Comparison of ENCODE assay signal across 8 cellular contexts in the genomic region with DNA sequence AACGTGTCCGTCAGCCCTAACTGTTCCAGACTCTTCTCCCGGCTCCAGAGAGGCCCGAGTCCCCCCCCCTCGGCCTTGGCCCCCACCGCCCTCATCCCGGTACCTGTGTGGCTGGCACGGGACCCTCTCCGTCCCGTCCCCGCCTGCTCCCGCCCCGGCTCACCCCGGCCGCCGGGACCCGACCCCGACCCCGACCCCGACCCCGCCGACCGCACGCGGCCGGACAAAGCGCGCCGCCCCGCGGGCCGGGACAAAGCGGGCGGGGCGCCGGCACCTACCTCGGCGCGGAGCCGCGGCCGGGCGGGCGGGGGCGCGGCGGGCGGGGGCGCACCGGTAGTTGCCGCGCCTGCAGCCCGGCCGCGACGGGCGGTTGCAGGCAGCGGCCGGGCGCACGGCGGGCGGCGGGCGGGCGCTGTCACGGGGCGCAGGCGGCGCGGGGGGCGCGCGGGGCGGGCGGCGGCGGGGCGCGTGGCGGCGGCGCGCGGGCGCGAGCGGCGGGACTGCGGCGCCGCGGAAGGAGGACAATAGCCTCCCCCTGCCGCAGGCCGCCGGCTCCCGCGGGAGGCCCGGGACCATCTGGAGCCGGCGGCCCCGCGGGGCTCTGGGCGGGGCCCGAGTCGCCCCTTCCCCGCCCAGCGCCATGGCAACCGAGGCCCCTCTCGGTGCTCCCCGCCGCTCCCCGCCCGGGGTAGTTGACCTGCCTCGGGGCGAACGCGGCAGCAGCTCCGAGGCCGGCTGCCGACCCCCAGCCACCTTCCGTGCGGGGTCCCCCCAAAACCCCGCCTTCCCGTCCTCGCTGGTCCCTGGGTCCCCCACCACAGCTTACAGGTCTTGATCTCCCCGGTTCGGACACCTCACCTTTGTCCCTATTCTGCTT. TPM values are rescaled to one million over a fixed set of nuclear protein-coding genes. Genes with fewer than 3 reads are reported as not detected.
DNase-seq lines count a peak whose midpoint lies in the region; ATAC-seq, FAIRE-seq and TF ChIP-seq lines count a peak whose summit lies in the region.

No MANE protein-coding gene starts in this region.

- no peak for FAIRE-seq in kidney (lab: Jason Lieb, UNC)

- H3K9me3 ChIP-seq in BLaER1 = no peaks in the 10 kb centered on the region
- H3K9me3 ChIP-seq in adrenal gland (replicated peaks in 1 of 3) = no peaks in the 10 kb centered on the region
- H3K9me3 ChIP-seq in kidney (ENCODE audit: control insufficient read depth in 1 of 2, low read length in 2 of 2) = no peaks in the 10 kb centered on the region

- 0 to 1% (median 0%) methylated on average over 11 to 127 of the region's 128 CpGs for WGBS in adrenal gland, 4 donors

- ATAC-seq in HG02759 (IDR thresholded peaks at IDR 0.05; ENCODE audit: unreplicated experiment) (no peak), HG03442 (IDR thresholded peaks at IDR 0.05; ENCODE audit: unreplicated experiment) (no peak)

- TF ChIP-seq CTCF in HFF-Myc (IDR thresholded peaks at IDR 0.05; ENCODE audit: low read depth, low read length, missing control alignments) (no peak), adrenal gland (IDR thresholded peaks at IDR 0.05) (no peak), kidney (IDR thresholded peaks at IDR 0.05; ENCODE audit: borderline replicate concordance, extremely low read depth, insufficient read depth) (no peak)

- DNase-seq in HFF-Myc (ENCODE audit: extremely low read depth, low read depth) = no peak
- peak in 2 of 7 donors; percentile 23 to 47 for DNase-seq in adrenal gland
- DNase-seq in kidney = no peak
- DNase-seq in hippocampal formation (lab: John Stamatoyannopoulos, UW) = no peak

- H3K36me3 ChIP-seq in BLaER1 (peaks cover 12% of the 10 kb centered on the region), adrenal gland (replicated peaks in 1 of 2) (no peaks in the 10 kb centered on the region), kidney (ENCODE audit: control insufficient read depth in 1 of 2, insufficient read depth in 2 of 2, low read length in 2 of 2) (no peaks in the 10 kb centered on the region)

- TF ChIP-seq POLR2A in adrenal gland (IDR thresholded peaks at IDR 0.05) = no peak

- H3K4me2 ChIP-seq in BLaER1 = peak overlapping the region; percentile 98

- H4K20me1 ChIP-seq in BLaER1 = peaks cover 36% of the 10 kb centered on the region

- H3K27ac ChIP-seq in BLaER1 (peak overlapping the region; percentile 91), adrenal gland (peak overlapping the region in 3 of 5 donors; percentile 71 to 81 (median 80)), kidney (ENCODE audit: low read depth in 2 of 2, low read length in 2 of 2) (peak overlapping the region; percentile 82 to 83), temporal lobe (ENCODE audit: low read depth, low read length) (peak overlapping the region; percentile 72)

- H3K27me3 ChIP-seq in BLaER1 = no peaks in the 10 kb centered on the region; the same call in 1 of the 2 replicates
- no peaks in the 10 kb centered on the region for H3K27me3 ChIP-seq in adrenal gland

- H3K4me3 ChIP-seq in BLaER1 (peak overlapping the region; percentile 87), HFF-Myc (replicated peaks; ENCODE audit: low read depth, low read length) (peak overlapping the region; percentile 55), adrenal gland (peak overlapping the region in 2 of 4 donors; percentile 56 to 82), kidney (ENCODE audit: low read length in 2 of 2) (peak overlapping the region; percentile 57 to 65)

- H3K9ac ChIP-seq in BLaER1 (peak overlapping the region; percentile 92), kidney (ENCODE audit: low read length in 2 of 2) (peak overlapping the region; percentile 64 to 69)

- H3K4me1 ChIP-seq in BLaER1 (peaks cover 48% of the 10 kb centered on the region), adrenal gland (replicated peaks in 1 of 2) (peaks cover 18 to 20% of the 10 kb centered on the region in 2 donors), kidney (ENCODE audit: control insufficient read depth in 1 of 2, insufficient read depth in 1 of 2, low read depth in 1 of 2, low read length in 2 of 2) (peaks cover 8 to 19% of the 10 kb centered on the region in 2 donors)

- intact Hi-C loops in adrenal gland (cut with DNase I) = no loop called here
- intact Hi-C loops in kidney (cut with DNase I) = no loop called here

RNA-seq across cellular contexts. Expression of gene SPTBN2, which starts 0.9 kb away (rescaled TPM):
- 10 to 100 TPM; 54.0 to 81.8 (median 64.7) TPM for total RNA-seq in adrenal gland
- 10 to 100 TPM; 19.7 to 78.9 (median 28.5) TPM for polyA plus RNA-seq in adrenal gland
- total RNA-seq in kidney = 64.9 TPM
- polyA plus RNA-seq in kidney (ENCODE audit: insufficient read depth, low read depth, low replicate concordance) = 69.8 TPM
- 155 TPM for total RNA-seq in temporal lobe

RNA-seq across cellular contexts. Expression of gene RBM4B, which starts 50.4 kb away (rescaled TPM):
- total RNA-seq in adrenal gland (10 to 100 TPM in 7 of 8 donors, 1 to 10 TPM in 1; 9.9 to 30.7 (median 18.8) TPM), kidney (18.2 TPM), temporal lobe (72.5 TPM)
- polyA plus RNA-seq in adrenal gland (10 to 100 TPM; 20.9 to 29.8 (median 23.3) TPM), kidney (ENCODE audit: insufficient read depth, low read depth, low replicate concordance) (20.8 TPM)
